1 cellular context compared by ENCODE assay signal in genomic region chr16:2009791-2010510, GRCh38.
TF ChIP-seq lines count a peak whose summit lies in the region.

TSS of gene ZNF598 (minus strand) at chr16:2009821.

TF ChIP-seq in K562, 482 proteins besides CTCF, POLR2A, EP300 and RAD21 (continued from another document and continues in another):
- peak; percentile 21; the same call in 1 of the 2 replicates for TF ChIP-seq DMBX1 (CRISPR knock-in tag; IDR thresholded peaks at IDR 0.05; ENCODE audit: borderline replicate concordance)
- TF ChIP-seq ZBTB1 (CRISPR knock-in tag; IDR thresholded peaks at IDR 0.05; ENCODE audit: borderline replicate concordance, low read depth) = no peak
- TF ChIP-seq, protein P1, sequence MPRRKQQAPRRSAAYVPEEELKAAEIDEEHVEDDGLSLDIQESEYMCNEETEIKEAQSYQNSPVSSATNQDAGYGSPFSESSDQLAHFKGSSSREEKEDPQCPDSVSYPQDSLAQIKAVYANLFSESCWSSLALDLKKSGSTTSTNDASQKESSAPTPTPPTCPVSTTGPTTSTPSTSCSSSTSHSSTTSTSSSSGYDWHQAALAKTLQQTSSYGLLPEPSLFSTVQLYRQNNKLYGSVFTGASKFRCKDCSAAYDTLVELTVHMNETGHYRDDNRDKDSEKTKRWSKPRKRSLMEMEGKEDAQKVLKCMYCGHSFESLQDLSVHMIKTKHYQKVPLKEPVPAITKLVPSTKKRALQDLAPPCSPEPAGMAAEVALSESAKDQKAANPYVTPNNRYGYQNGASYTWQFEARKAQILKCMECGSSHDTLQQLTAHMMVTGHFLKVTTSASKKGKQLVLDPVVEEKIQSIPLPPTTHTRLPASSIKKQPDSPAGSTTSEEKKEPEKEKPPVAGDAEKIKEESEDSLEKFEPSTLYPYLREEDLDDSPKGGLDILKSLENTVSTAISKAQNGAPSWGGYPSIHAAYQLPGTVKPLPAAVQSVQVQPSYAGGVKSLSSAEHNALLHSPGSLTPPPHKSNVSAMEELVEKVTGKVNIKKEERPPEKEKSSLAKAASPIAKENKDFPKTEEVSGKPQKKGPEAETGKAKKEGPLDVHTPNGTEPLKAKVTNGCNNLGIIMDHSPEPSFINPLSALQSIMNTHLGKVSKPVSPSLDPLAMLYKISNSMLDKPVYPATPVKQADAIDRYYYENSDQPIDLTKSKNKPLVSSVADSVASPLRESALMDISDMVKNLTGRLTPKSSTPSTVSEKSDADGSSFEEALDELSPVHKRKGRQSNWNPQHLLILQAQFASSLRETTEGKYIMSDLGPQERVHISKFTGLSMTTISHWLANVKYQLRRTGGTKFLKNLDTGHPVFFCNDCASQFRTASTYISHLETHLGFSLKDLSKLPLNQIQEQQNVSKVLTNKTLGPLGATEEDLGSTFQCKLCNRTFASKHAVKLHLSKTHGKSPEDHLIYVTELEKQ (CRISPR knock-in tag; IDR thresholded peaks at IDR 0.05) = no peak
- TF ChIP-seq CBFB (CRISPR knock-in tag; IDR thresholded peaks at IDR 0.05) = 0 out of 2 replicates have a peak, but pooled peaks have one; percentile 45
- TF ChIP-seq STAG1 (CRISPR knock-in tag; IDR thresholded peaks at IDR 0.05; ENCODE audit: borderline replicate concordance) = no peak
- TF ChIP-seq ZNF23 (CRISPR knock-in tag; IDR thresholded peaks at IDR 0.05) = no peak
- TF ChIP-seq HDAC6 (IDR thresholded peaks at IDR 0.05; ENCODE audit: low read depth, low read length) = no peak
- TF ChIP-seq SRF (CRISPR knock-in tag; IDR thresholded peaks at IDR 0.05) = peak in 1 of 2 experiments; percentile 50; a peak in 1 of 4 replicates
- TF ChIP-seq ZNF3 (CRISPR knock-in tag; IDR thresholded peaks at IDR 0.05) = no peak
- no peak for TF ChIP-seq BHLHE40 (IDR thresholded peaks at IDR 0.05; ENCODE audit: low read length)
- no peak for TF ChIP-seq ZSCAN32 (CRISPR knock-in tag; IDR thresholded peaks at IDR 0.05)
- no peak for TF ChIP-seq ZKSCAN8 (CRISPR knock-in tag; IDR thresholded peaks at IDR 0.05)
- peak; percentile 80 for TF ChIP-seq HCFC1 (IDR thresholded peaks at IDR 0.05; ENCODE audit: low read depth, low read length)
- TF ChIP-seq SAFB2 (IDR thresholded peaks at IDR 0.05; ENCODE audit: borderline replicate concordance, low read depth, low read length, severe bottlenecking) = no peak
- TF ChIP-seq ZNF507 (tag; conservative IDR thresholded peaks at IDR 0.05) = no peak
- no peak for TF ChIP-seq SMARCE1 (IDR thresholded peaks at IDR 0.05)
- no peak for TF ChIP-seq TCF7 (IDR thresholded peaks at IDR 0.05; ENCODE audit: borderline replicate concordance)
- peak; percentile 69 for TF ChIP-seq CHD1 (IDR thresholded peaks at IDR 0.05; ENCODE audit: low read length)
- TF ChIP-seq CBFA2T3 (IDR thresholded peaks at IDR 0.05) = no peak
- TF ChIP-seq ZNF184 (CRISPR knock-in tag; IDR thresholded peaks at IDR 0.05) = no peak
- no peak for TF ChIP-seq RBM25 (IDR thresholded peaks at IDR 0.05; ENCODE audit: low read depth, low read length, severe bottlenecking)
- TF ChIP-seq, protein P2, sequence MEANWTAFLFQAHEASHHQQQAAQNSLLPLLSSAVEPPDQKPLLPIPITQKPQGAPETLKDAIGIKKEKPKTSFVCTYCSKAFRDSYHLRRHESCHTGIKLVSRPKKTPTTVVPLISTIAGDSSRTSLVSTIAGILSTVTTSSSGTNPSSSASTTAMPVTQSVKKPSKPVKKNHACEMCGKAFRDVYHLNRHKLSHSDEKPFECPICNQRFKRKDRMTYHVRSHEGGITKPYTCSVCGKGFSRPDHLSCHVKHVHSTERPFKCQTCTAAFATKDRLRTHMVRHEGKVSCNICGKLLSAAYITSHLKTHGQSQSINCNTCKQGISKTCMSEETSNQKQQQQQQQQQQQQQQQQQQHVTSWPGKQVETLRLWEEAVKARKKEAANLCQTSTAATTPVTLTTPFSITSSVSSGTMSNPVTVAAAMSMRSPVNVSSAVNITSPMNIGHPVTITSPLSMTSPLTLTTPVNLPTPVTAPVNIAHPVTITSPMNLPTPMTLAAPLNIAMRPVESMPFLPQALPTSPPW (CRISPR knock-in tag; IDR thresholded peaks at IDR 0.05) = peak; percentile 62; the same call in 1 of the 2 replicates
- no peak for TF ChIP-seq MED1 (CRISPR knock-in tag; IDR thresholded peaks at IDR 0.05; ENCODE audit: borderline replicate concordance)
- peak; percentile 44; the same call in 1 of the 2 replicates for TF ChIP-seq JUND (IDR thresholded peaks at IDR 0.05; ENCODE audit: borderline replicate concordance, low read depth, low read length)
- TF ChIP-seq JUND (tag; IDR thresholded peaks at IDR 0.05; ENCODE audit: borderline replicate concordance, low read depth, low read length) = no peak; the same call in 2 of the 3 replicates
- no peak for TF ChIP-seq NFYB (IDR thresholded peaks at IDR 0.05; ENCODE audit: extremely low read depth, insufficient read length)
- peak; percentile 51; the same call in 1 of the 2 replicates for TF ChIP-seq NR2C1 (IDR thresholded peaks at IDR 0.05)
- no peak for TF ChIP-seq NR2C1 (tag; IDR thresholded peaks at IDR 0.05)
- peak; percentile 99 for TF ChIP-seq EP400 (IDR thresholded peaks at IDR 0.05)
- TF ChIP-seq ZNF609 (CRISPR knock-in tag; IDR thresholded peaks at IDR 0.05; ENCODE audit: borderline replicate concordance) = no peak
- TF ChIP-seq ZNF316 (IDR thresholded peaks at IDR 0.05) = no peak
- TF ChIP-seq ZBTB9 (CRISPR knock-in tag; IDR thresholded peaks at IDR 0.05) = no peak
- no peak for TF ChIP-seq PHB (CRISPR knock-in tag; IDR thresholded peaks at IDR 0.05)
- 0 out of 2 replicates have a peak, but pooled peaks have one; percentile 18 for TF ChIP-seq ZKSCAN1 (IDR thresholded peaks at IDR 0.05; ENCODE audit: low read depth, low read length)
- TF ChIP-seq, protein P3, sequence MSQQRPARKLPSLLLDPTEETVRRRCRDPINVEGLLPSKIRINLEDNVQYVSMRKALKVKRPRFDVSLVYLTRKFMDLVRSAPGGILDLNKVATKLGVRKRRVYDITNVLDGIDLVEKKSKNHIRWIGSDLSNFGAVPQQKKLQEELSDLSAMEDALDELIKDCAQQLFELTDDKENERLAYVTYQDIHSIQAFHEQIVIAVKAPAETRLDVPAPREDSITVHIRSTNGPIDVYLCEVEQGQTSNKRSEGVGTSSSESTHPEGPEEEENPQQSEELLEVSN (IDR thresholded peaks at IDR 0.05; ENCODE audit: borderline replicate concordance in 1 of 2, extremely low read depth in 1 of 2, insufficient read depth in 1 of 2, insufficient read length in 1 of 2, low read depth in 1 of 2, low read length in 1 of 2, poor library complexity in 1 of 2, severe bottlenecking in 1 of 2) = peak; percentile 31 to 86
- TF ChIP-seq, protein P4, sequence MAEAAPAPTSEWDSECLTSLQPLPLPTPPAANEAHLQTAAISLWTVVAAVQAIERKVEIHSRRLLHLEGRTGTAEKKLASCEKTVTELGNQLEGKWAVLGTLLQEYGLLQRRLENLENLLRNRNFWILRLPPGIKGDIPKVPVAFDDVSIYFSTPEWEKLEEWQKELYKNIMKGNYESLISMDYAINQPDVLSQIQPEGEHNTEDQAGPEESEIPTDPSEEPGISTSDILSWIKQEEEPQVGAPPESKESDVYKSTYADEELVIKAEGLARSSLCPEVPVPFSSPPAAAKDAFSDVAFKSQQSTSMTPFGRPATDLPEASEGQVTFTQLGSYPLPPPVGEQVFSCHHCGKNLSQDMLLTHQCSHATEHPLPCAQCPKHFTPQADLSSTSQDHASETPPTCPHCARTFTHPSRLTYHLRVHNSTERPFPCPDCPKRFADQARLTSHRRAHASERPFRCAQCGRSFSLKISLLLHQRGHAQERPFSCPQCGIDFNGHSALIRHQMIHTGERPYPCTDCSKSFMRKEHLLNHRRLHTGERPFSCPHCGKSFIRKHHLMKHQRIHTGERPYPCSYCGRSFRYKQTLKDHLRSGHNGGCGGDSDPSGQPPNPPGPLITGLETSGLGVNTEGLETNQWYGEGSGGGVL (CRISPR knock-in tag; IDR thresholded peaks at IDR 0.05) = no peak
- no peak for TF ChIP-seq ZNF224 (CRISPR knock-in tag; IDR thresholded peaks at IDR 0.05)
- TF ChIP-seq, protein P5, sequence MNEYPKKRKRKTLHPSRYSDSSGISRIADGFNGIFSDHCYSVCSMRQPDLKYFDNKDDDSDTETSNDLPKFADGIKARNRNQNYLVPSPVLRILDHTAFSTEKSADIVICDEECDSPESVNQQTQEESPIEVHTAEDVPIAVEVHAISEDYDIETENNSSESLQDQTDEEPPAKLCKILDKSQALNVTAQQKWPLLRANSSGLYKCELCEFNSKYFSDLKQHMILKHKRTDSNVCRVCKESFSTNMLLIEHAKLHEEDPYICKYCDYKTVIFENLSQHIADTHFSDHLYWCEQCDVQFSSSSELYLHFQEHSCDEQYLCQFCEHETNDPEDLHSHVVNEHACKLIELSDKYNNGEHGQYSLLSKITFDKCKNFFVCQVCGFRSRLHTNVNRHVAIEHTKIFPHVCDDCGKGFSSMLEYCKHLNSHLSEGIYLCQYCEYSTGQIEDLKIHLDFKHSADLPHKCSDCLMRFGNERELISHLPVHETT (CRISPR knock-in tag; conservative IDR thresholded peaks at IDR 0.05 in 1 of 2, IDR thresholded peaks at IDR 0.05 in 1 of 2) = peak in 1 of 2 experiments; percentile 97; a peak in 2 of 4 replicates
- peak; percentile 94; the same call in 1 of the 2 replicates for TF ChIP-seq FOXK1 (CRISPR knock-in tag; IDR thresholded peaks at IDR 0.05; ENCODE audit: borderline replicate concordance)
- peak; percentile 35; the same call in 1 of the 2 replicates for TF ChIP-seq ETV1 (tag; conservative IDR thresholded peaks at IDR 0.05; ENCODE audit: low read depth)
- peak; percentile 39 for TF ChIP-seq NEUROD1 (IDR thresholded peaks at IDR 0.05; ENCODE audit: borderline replicate concordance, low read depth, low read length, partially characterized antibody)
- TF ChIP-seq ETS1 (conservative IDR thresholded peaks at IDR 0.05; ENCODE audit: control insufficient read depth, low read depth, low read length) = 0 out of 2 replicates have a peak, but pooled peaks have one; percentile 50
- no peak for TF ChIP-seq KDM2B (CRISPR knock-in tag; IDR thresholded peaks at IDR 0.05)
- TF ChIP-seq ZNF347 (CRISPR knock-in tag; IDR thresholded peaks at IDR 0.05; ENCODE audit: low read depth) = no peak
- TF ChIP-seq U2AF1 (optimal IDR thresholded peaks at IDR 0.05; ENCODE audit: low read depth, low read length) = peak; percentile 86
- TF ChIP-seq ARID2 (IDR thresholded peaks at IDR 0.05) = no peak
- TF ChIP-seq FOS (IDR thresholded peaks at IDR 0.05; ENCODE audit: extremely low read depth, insufficient read length) = no peak
- no peak for TF ChIP-seq HLTF (IDR thresholded peaks at IDR 0.05)
- TF ChIP-seq GABPB2 (CRISPR knock-in tag; conservative IDR thresholded peaks at IDR 0.05) = no peak
- TF ChIP-seq, protein P6, sequence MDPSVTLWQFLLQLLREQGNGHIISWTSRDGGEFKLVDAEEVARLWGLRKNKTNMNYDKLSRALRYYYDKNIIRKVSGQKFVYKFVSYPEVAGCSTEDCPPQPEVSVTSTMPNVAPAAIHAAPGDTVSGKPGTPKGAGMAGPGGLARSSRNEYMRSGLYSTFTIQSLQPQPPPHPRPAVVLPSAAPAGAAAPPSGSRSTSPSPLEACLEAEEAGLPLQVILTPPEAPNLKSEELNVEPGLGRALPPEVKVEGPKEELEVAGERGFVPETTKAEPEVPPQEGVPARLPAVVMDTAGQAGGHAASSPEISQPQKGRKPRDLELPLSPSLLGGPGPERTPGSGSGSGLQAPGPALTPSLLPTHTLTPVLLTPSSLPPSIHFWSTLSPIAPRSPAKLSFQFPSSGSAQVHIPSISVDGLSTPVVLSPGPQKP (CRISPR knock-in tag; IDR thresholded peaks at IDR 0.05) = no peak
- TF ChIP-seq FOXA1 (IDR thresholded peaks at IDR 0.05; ENCODE audit: borderline replicate concordance) = no peak
- no peak for TF ChIP-seq ZFP30 (CRISPR knock-in tag; IDR thresholded peaks at IDR 0.05; ENCODE audit: borderline replicate concordance)
- peak; percentile 60; the same call in 1 of the 2 replicates for TF ChIP-seq GTF2E2 (tag; IDR thresholded peaks at IDR 0.05)
